In the genomic region with DNA sequence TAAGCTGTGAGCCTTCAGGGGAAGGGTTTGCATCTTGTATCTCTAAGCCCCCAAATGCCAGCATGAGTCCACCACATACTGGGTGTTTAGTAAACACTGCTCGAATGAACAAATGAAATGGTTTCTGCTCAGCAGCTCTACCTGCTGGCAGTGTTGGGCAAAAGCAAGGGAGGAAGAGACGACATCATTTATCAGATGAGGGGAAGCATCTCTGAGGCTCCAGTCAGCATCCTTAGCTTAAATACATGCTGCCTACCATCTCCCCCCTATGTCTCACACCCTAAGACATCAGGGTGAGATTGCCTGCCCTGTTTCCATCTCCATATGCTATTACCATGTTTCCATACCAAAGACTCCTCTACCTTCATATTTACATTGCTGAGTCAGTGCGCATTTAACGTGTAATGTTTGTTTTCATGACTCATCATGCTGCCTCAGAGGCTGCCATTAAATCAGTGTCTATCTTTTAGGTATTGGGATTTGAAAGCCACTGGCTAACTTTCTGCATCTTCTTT, we compare ENCODE assay signal across 9 cellular contexts.
DNase-seq lines count a peak whose midpoint lies in the region; ATAC-seq and TF ChIP-seq lines count a peak whose summit lies in the region.
"Had no signal": no experiment of that assay in that cellular context is flagged by ENCODE, and none has a peak within 500 bp of the region (broad histone marks: within the 10 kb centered on the region; RNA-seq: fewer than 3 reads in every experiment).

No MANE protein-coding gene starts in this region.

- WGBS in heart right ventricle, 2 donors, result 34 to 37% methylated on average over 4 of the region's 4 CpGs
- 40% methylated on average over 4 of the region's 4 CpGs for WGBS in right cardiac atrium

- TF ChIP-seq CTCF in heart right ventricle (IDR thresholded peaks at IDR 0.05), result peak in 7 of 9 donors; percentile 21 to 52 (median 41)
- no peak for TF ChIP-seq CTCF in choroid plexus epithelial cell (conservative IDR thresholded peaks at IDR 0.05; ENCODE audit: low read depth, low read length)
- TF ChIP-seq CTCF in type B pancreatic cell (conservative IDR thresholded peaks at IDR 0.05), result peak; percentile 63

- H3K27ac Mint-ChIP-seq in type B pancreatic cell, result no peak overlapping the region

- DNase-seq in heart right ventricle (no peak), left cardiac atrium (no peak), NCI-H1694 (lab: John Stamatoyannopoulos, UW) (peak; percentile 38), choroid plexus epithelial cell (ENCODE audit: low read depth) (peak; percentile 0), type B pancreatic cell (ENCODE audit: extremely low spot score, unreplicated experiment) (no peak), NCI-H1105 treated with DMSO at 0.1 percent for 48 hours (lab: John Stamatoyannopoulos, UW) (no peak), right cardiac atrium (no peak)

- no peaks in the 10 kb centered on the region for H3K9me3 Mint-ChIP-seq in type B pancreatic cell

- no peaks in the 10 kb centered on the region for H3K9me3 ChIP-seq in heart right ventricle
- no peaks in the 10 kb centered on the region for H3K9me3 ChIP-seq in right cardiac atrium (ENCODE audit: control insufficient read depth, low read length)

- peaks cover 40% of the 10 kb centered on the region for H3K27me3 Mint-ChIP-seq in type B pancreatic cell

- H3K27me3 ChIP-seq in heart right ventricle (peaks cover 0 to 38% (median 10%) of the 10 kb centered on the region in 7 donors), right cardiac atrium (ENCODE audit: control insufficient read depth, insufficient read depth) (no peaks in the 10 kb centered on the region)

- no peak overlapping the region for H3K4me3 Mint-ChIP-seq in type B pancreatic cell

- ATAC-seq in heart right ventricle, result no peak
- ATAC-seq in left cardiac atrium, result no peak
- ATAC-seq in HG03139 (IDR thresholded peaks at IDR 0.05; ENCODE audit: unreplicated experiment), result no peak
- no peak for ATAC-seq in right cardiac atrium

- no peaks in the 10 kb centered on the region for H3K36me3 ChIP-seq in heart right ventricle

- H3K4me3 ChIP-seq in heart right ventricle (no peak overlapping the region), choroid plexus epithelial cell (ENCODE audit: low read depth, low read length) (no peak overlapping the region), right cardiac atrium (ENCODE audit: low read length) (no peak overlapping the region)
- H3K4me3 ChIP-seq: coronary artery had no signal

- no peak overlapping the region for H3K27ac ChIP-seq in heart right ventricle
- H3K27ac ChIP-seq in right cardiac atrium (ENCODE audit: low read length), result no peak overlapping the region
- H3K27ac ChIP-seq: coronary artery had no signal

- H3K4me1 ChIP-seq in heart right ventricle, result no peaks in the 10 kb centered on the region
- no peaks in the 10 kb centered on the region for H3K4me1 ChIP-seq in right cardiac atrium (ENCODE audit: control insufficient read depth, insufficient read depth, low read length)

- peaks cover 4% of the 10 kb centered on the region for H3K4me1 Mint-ChIP-seq in type B pancreatic cell (ENCODE audit: unreplicated experiment)

- intact Hi-C loops in heart right ventricle (cut with DNase I), result no loop called here
- intact Hi-C loops in left cardiac atrium (cut with DNase I), result no loop called here
- intact Hi-C loops in right cardiac atrium (cut with DNase I), result no loop called here

- H3K36me3 Mint-ChIP-seq in type B pancreatic cell, result no peaks in the 10 kb centered on the region

Comparison
In these comparisons a context has a peak if more than half of its experiments do, and no peak if none do; other contexts are left out.
1. DNase-seq: peak in NCI-H1694 (single experiment) and choroid plexus epithelial cell (single experiment); none in heart right ventricle (0 of 2), left cardiac atrium (single experiment), type B pancreatic cell (single experiment), NCI-H1105 treated with DMSO at 0.1 percent for 48 hours (single experiment) and right cardiac atrium (0 of 3).